In genomic region chrX:64389489-64389888, GRCh38 we compare ENCODE assay signal across 27 cellular contexts.
"Had no signal": no experiment of that assay in that cellular context is flagged by ENCODE, and none has a peak within 500 bp of the region (broad histone marks: within the 10 kb centered on the region; RNA-seq: fewer than 3 reads in every experiment).

No MANE protein-coding gene starts in this region.

- H3K4me3 ChIP-seq: stomach, suprapubic skin, testis, thoracic aorta, thyroid gland, tibial artery, tibial nerve, transverse colon, upper lobe of left lung, upper lobe of right lung, uterus, vagina had no signal

- H3K27me3 ChIP-seq: stomach, suprapubic skin, testis, thyroid gland, tibial artery, tibial nerve, transverse colon, upper lobe of left lung, upper lobe of right lung, uterus, vagina had no signal

- H3K9me3 ChIP-seq: suprapubic skin, testis, thyroid gland, transverse colon, upper lobe of right lung had no signal

- H3K36me3 ChIP-seq: stomach, suprapubic skin, thoracic aorta, thyroid gland, transverse colon, upper lobe of left lung, upper lobe of right lung, uterus, vagina had no signal

- H3K36me3 Mint-ChIP-seq: stimulated activated effector memory CD8-positive, alpha-beta T cell treated with anti-CD3 and anti-CD28 coated beads, Interleukin-12 subunit alpha, Interleukin-12 subunit beta, amount 100 ng/mL, for 72 hours; type B pancreatic cell had no signal

- DNase-seq: stimulated activated CD4-positive, alpha-beta T cell treated with anti-CD3 and anti-CD28 coated beads, Interleukin-2, amount 100 ng/mL, for 48 hours; stimulated activated CD4-positive, alpha-beta T cell treated with anti-CD3 and anti-CD28 coated beads, Interleukin-4, amount 100 ng/mL, for 1 hour; stimulated activated CD4-positive, alpha-beta T cell treated with anti-CD3 and anti-CD28 coated beads, Interleukin-4, amount 100 ng/mL, for 24 hours; stimulated activated CD4-positive, alpha-beta T cell treated with anti-CD3 and anti-CD28 coated beads, Interleukin-4, amount 100 ng/mL, for 4 hours; stimulated activated naive B cell treated with anti-CD40 and anti-IgM and Interleukin-4, amounts not matched to agents 10 μg/mL and 1 μg/mL and 100 μg/mL, for 72 hours; stimulated activated naive CD4-positive, alpha-beta T cell; stimulated activated naive CD4-positive, alpha-beta T cell treated with Interleukin-2 at 50 U/mL for 16 hours; stimulated activated naive CD8-positive, alpha-beta T cell treated with anti-CD3 and anti-CD28 coated beads, Interleukin-15, amount 100 ng/mL, for 72 hours; stimulated activated naive CD8-positive, alpha-beta T cell treated with anti-CD3 and anti-CD28 coated beads, Interleukin-15, Interleukin-2, amounts not matched to agents 100 U/mL and 50 U/mL, for 24 hours; stomach; substantia nigra; testis; thyroid gland; tibial artery; transverse colon; trophoblast cell; upper lobe of left lung; upper lobe of right lung; uterus had no signal

- H3K27me3 Mint-ChIP-seq: stimulated activated memory B cell treated with anti-CD40 and anti-IgM and Interleukin-4, amounts not matched to agents 10 μg/mL and 1 μg/mL and 100 μg/mL, for 72 hours; stimulated activated naive B cell treated with anti-CD40 and anti-IgM and Interleukin-4, amounts not matched to agents 10 μg/mL and 1 μg/mL and 100 μg/mL, for 72 hours; stimulated activated naive CD8-positive, alpha-beta T cell treated with anti-CD3 and anti-CD28 coated beads, Interleukin-15, amount 100 ng/mL, for 72 hours; stimulated activated naive CD8-positive, alpha-beta T cell treated with anti-CD3 and anti-CD28 coated beads, Interleukin-15, Interleukin-2, amounts not matched to agents 100 ng/mL and 50 ng/mL, for 24 hours; type B pancreatic cell had no signal

- ATAC-seq: stimulated activated effector memory CD8-positive, alpha-beta T cell treated with anti-CD3 and anti-CD28 coated beads, Interleukin-12 subunit alpha, Interleukin-12 subunit beta, amount 100 ng/mL, for 72 hours; stimulated activated memory B cell treated with anti-CD40 and anti-IgM and Interleukin-4, amounts not matched to agents 10 μg/mL and 1 μg/mL and 100 μg/mL, for 72 hours; stimulated activated naive B cell treated with anti-CD40 and anti-IgM and Interleukin-4, amounts not matched to agents 10 μg/mL and 1 μg/mL and 100 μg/mL, for 72 hours; stimulated activated naive CD8-positive, alpha-beta T cell treated with anti-CD3 and anti-CD28 coated beads, Interleukin-15, amount 100 ng/mL, for 72 hours; stimulated activated naive CD8-positive, alpha-beta T cell treated with anti-CD3 and anti-CD28 coated beads, Interleukin-15, Interleukin-2, amounts not matched to agents 100 U/mL and 50 U/mL, for 24 hours; upper lobe of right lung had no signal

- H3K4me3 Mint-ChIP-seq: stimulated activated effector memory CD8-positive, alpha-beta T cell treated with anti-CD3 and anti-CD28 coated beads, Interleukin-12 subunit alpha, Interleukin-12 subunit beta, amount 100 ng/mL, for 72 hours; stimulated activated memory B cell treated with anti-CD40 and anti-IgM and Interleukin-4, amounts not matched to agents 10 μg/mL and 1 μg/mL and 100 μg/mL, for 72 hours; stimulated activated naive B cell treated with anti-CD40 and anti-IgM and Interleukin-4, amounts not matched to agents 10 μg/mL and 1 μg/mL and 100 μg/mL, for 72 hours; stimulated activated naive CD8-positive, alpha-beta T cell treated with anti-CD3 and anti-CD28 coated beads, Interleukin-15, amount 100 ng/mL, for 72 hours; stimulated activated naive CD8-positive, alpha-beta T cell treated with anti-CD3 and anti-CD28 coated beads, Interleukin-15, Interleukin-2, amounts not matched to agents 100 ng/mL and 50 ng/mL, for 24 hours; type B pancreatic cell had no signal

- H3K4me1 ChIP-seq: testis, thyroid gland, tibial nerve, upper lobe of left lung, upper lobe of right lung, uterus, vagina had no signal

- H3K9me3 Mint-ChIP-seq: type B pancreatic cell had no signal

- H3K27ac Mint-ChIP-seq: stimulated activated effector memory CD8-positive, alpha-beta T cell treated with anti-CD3 and anti-CD28 coated beads, Interleukin-12 subunit alpha, Interleukin-12 subunit beta, amount 100 ng/mL, for 72 hours; stimulated activated memory B cell treated with anti-CD40 and anti-IgM and Interleukin-4, amounts not matched to agents 10 μg/mL and 1 μg/mL and 100 μg/mL, for 72 hours; stimulated activated naive B cell treated with anti-CD40 and anti-IgM and Interleukin-4, amounts not matched to agents 10 μg/mL and 1 μg/mL and 100 μg/mL, for 72 hours; stimulated activated naive CD8-positive, alpha-beta T cell treated with anti-CD3 and anti-CD28 coated beads, Interleukin-15, amount 100 ng/mL, for 72 hours; stimulated activated naive CD8-positive, alpha-beta T cell treated with anti-CD3 and anti-CD28 coated beads, Interleukin-15, Interleukin-2, amounts not matched to agents 100 ng/mL and 50 ng/mL, for 24 hours; type B pancreatic cell had no signal
